ENCODE assay signal across 26 cellular contexts in the genomic region with DNA sequence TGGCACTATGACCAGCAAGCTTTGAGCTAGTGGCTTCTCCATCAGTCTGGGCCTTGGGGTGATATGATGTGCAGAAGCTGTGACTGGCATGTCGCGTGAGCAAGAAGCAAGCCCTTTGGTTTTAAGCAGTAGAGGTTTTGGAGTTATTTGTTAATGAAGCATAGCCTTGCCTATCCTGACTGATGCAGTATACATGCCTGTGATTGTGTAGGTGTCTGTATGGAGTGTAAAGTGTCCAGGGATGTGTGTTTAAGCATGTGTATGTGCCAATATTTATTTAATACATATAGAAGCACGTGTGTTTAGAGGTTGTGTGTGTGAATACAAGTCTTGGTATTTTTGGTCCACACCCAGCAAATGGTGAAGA.
A peak's percentile ranks its signal among the peaks of the same experiment; 100 is the strongest.
DNase-seq lines count a peak whose midpoint lies in the region; ATAC-seq, FAIRE-seq and TF ChIP-seq lines count a peak whose summit lies in the region.
"Had no signal": no experiment of that assay in that cellular context is flagged by ENCODE, and none has a peak within 500 bp of the region (broad histone marks: within the 10 kb centered on the region; RNA-seq: fewer than 3 reads in every experiment).

No MANE protein-coding gene starts in this region.

- H3K9ac ChIP-seq in BLaER1 treated with 17β-estradiol and CSF1 and Interleukin-3, amounts not matched to agents 10 nM and 100 nM = no peak overlapping the region
- H3K9ac ChIP-seq in Loucy (ENCODE audit: low read depth, low read length, poor library complexity, severe bottlenecking) = no peak overlapping the region

- TF ChIP-seq POLR2A in GM12892 (IDR thresholded peaks at IDR 0.05; ENCODE audit: low read depth, low read length) = no peak

- no peaks in the 10 kb centered on the region for H3K9me3 ChIP-seq in BLaER1 treated with 17β-estradiol and CSF1 and Interleukin-3, amounts not matched to agents 10 nM and 100 nM (replicated peaks in 1 of 11)
- H3K9me3 ChIP-seq in Loucy (ENCODE audit: insufficient read depth, low read depth, low read length) = no peaks in the 10 kb centered on the region
- H3K9me3 ChIP-seq: esophagus squamous epithelium, HAP-1, stomach, uterus had no signal

- H2AFZ ChIP-seq in Loucy (ENCODE audit: low read length) = no peak overlapping the region

- H3K27ac Mint-ChIP-seq in neural crest cell (ENCODE audit: unreplicated experiment) = no peak overlapping the region
- H3K27ac Mint-ChIP-seq: activated CD4-positive, alpha-beta memory T cell treated with anti-CD3 and anti-CD28 coated beads, Interleukin-2, amount 10 ng/mL, durations not matched to agents 7 days and 5 days; dendritic cell treated with granulocyte-macrophage colony-stimulating factor and Interleukin-4, amounts not matched to agents 40 ng/mL and 50 ng/mL, for 4 days had no signal

- intact Hi-C loops in dorsolateral prefrontal cortex (cut with DNase I) = no loop called here

- peaks cover 71% of the 10 kb centered on the region for H3K4me1 Mint-ChIP-seq in neural crest cell
- H3K4me1 Mint-ChIP-seq: activated CD4-positive, alpha-beta memory T cell treated with anti-CD3 and anti-CD28 coated beads, Interleukin-2, amount 10 ng/mL, durations not matched to agents 7 days and 5 days had no signal

- DNase-seq in dorsolateral prefrontal cortex = no peak
- DNase-seq in neural crest cell (ENCODE audit: low read depth, low spot score) = no peak
- no peak for DNase-seq in NCI-H2196 treated with DMSO at 0.1 percent for 48 hours (lab: John Stamatoyannopoulos, UW; ENCODE audit: unreplicated experiment)
- DNase-seq in GM12892 (ENCODE audit: insufficient read length) = no peak
- DNase-seq in SW 1271 (lab: John Stamatoyannopoulos, UW) = no peak
- DNase-seq: activated CD4-positive, alpha-beta memory T cell treated with anti-CD3 and anti-CD28 coated beads, Interleukin-2, amount 10 ng/mL, durations not matched to agents 7 days and 5 days; activated CD4-positive, alpha-beta T cell treated with anti-CD3 and anti-CD28 coated beads for 1 hour; activated CD8-positive, alpha-beta memory T cell treated with anti-CD3 and anti-CD28 coated beads, Interleukin-2, amount 50 U/mL, for 4 hours; activated naive CD4-positive, alpha-beta T cell treated with Interleukin-2 at 50 U/mL for 16 hours; DMS 273 treated with DMSO at 0.1 percent for 48 hours; esophagus squamous epithelium; foreskin melanocyte; NCI-H1048; NCI-H2107; NCI-H774; stimulated activated CD4-positive, alpha-beta T cell treated with anti-CD3 and anti-CD28 coated beads, Interleukin-1b, Interleukin-23, amount 100 ng/mL, for 48 hours; stomach; T-helper 2 cell; uterus had no signal

- no peak for FAIRE-seq in GM12892 (lab: Jason Lieb, UNC)
- FAIRE-seq: A204.1 had no signal

- H3K79me2 ChIP-seq in Loucy (ENCODE audit: insufficient read depth, low read length) = no peaks in the 10 kb centered on the region

- peak overlapping the region in 10 of 11 experiments; percentile 19 to 92 (median 85); a peak in 20 of 22 replicates for H3K4me2 ChIP-seq in BLaER1 treated with 17β-estradiol and CSF1 and Interleukin-3, amounts not matched to agents 10 nM and 100 nM
- no peak overlapping the region for H3K4me2 ChIP-seq in Loucy (ENCODE audit: low read depth, low read length, poor library complexity, severe bottlenecking)

- TF ChIP-seq CTCF in Loucy (conservative IDR thresholded peaks at IDR 0.05; ENCODE audit: low read length) = 0 out of 2 replicates have a peak, but pooled peaks have one; percentile 0
- TF ChIP-seq CTCF in dorsolateral prefrontal cortex (IDR thresholded peaks at IDR 0.05 in 54 of 56, conservative IDR thresholded peaks at IDR 0.05 in 2 of 56; ENCODE audit: low read depth in 1 of 56, partially characterized antibody in 56 of 56) = peak in 1 of 56 donors; percentile 0
- no peak for TF ChIP-seq CTCF in neural crest cell (conservative IDR thresholded peaks at IDR 0.05)

- peaks cover 17% of the 10 kb centered on the region for H3K27me3 Mint-ChIP-seq in neural crest cell (ENCODE audit: low read depth)

- H3K36me3 Mint-ChIP-seq in neural crest cell (ENCODE audit: low read depth) = no peaks in the 10 kb centered on the region
- H3K36me3 Mint-ChIP-seq: CD8-positive, alpha-beta memory T cell had no signal

- peak overlapping the region; percentile 58 for H3K4me3 Mint-ChIP-seq in neural crest cell
- H3K4me3 Mint-ChIP-seq: activated CD4-positive, alpha-beta memory T cell treated with anti-CD3 and anti-CD28 coated beads, Interleukin-2, amount 10 ng/mL, durations not matched to agents 7 days and 5 days; dendritic cell treated with granulocyte-macrophage colony-stimulating factor and Interleukin-4, amounts not matched to agents 40 ng/mL and 50 ng/mL, for 4 days had no signal

- peaks cover 0 to 3% (median 0%) of the 10 kb centered on the region in 11 experiments; a peak in 1 of 22 replicates for H4K20me1 ChIP-seq in BLaER1 treated with 17β-estradiol and CSF1 and Interleukin-3, amounts not matched to agents 10 nM and 100 nM
- H4K20me1 ChIP-seq in Loucy (ENCODE audit: insufficient read depth, low read length, poor library complexity, severe bottlenecking) = no peaks in the 10 kb centered on the region

- no peak for ATAC-seq in HG03342 (IDR thresholded peaks at IDR 0.05; ENCODE audit: unreplicated experiment)

- H3K36me3 ChIP-seq in BLaER1 treated with 17β-estradiol and CSF1 and Interleukin-3, amounts not matched to agents 10 nM and 100 nM = no peaks in the 10 kb centered on the region
- no peaks in the 10 kb centered on the region for H3K36me3 ChIP-seq in Loucy (ENCODE audit: insufficient read depth, low read length)
- H3K36me3 ChIP-seq: esophagus squamous epithelium, HAP-1, stomach, uterus had no signal

- H3K4me1 ChIP-seq in BLaER1 treated with 17β-estradiol and CSF1 and Interleukin-3, amounts not matched to agents 10 nM and 100 nM = peaks cover 35 to 100% (median 98%) of the 10 kb centered on the region in 10 experiments
- H3K4me1 ChIP-seq in Loucy (ENCODE audit: insufficient read depth, low read length, poor library complexity, severe bottlenecking) = peaks cover 16% of the 10 kb centered on the region
- H3K4me1 ChIP-seq: uterus had no signal

- H3K9me3 Mint-ChIP-seq in neural crest cell = peaks cover 4% of the 10 kb centered on the region
- H3K9me3 Mint-ChIP-seq: activated CD4-positive, alpha-beta memory T cell treated with anti-CD3 and anti-CD28 coated beads, Interleukin-2, amount 10 ng/mL, durations not matched to agents 7 days and 5 days; dendritic cell treated with granulocyte-macrophage colony-stimulating factor and Interleukin-4, amounts not matched to agents 40 ng/mL and 50 ng/mL, for 4 days had no signal

- H3K27me3 ChIP-seq in BLaER1 treated with 17β-estradiol and CSF1 and Interleukin-3, amounts not matched to agents 10 nM and 100 nM = peaks cover 0 to 43% (median 0%) of the 10 kb centered on the region in 11 experiments; a peak in 6 of 22 replicates
- H3K27me3 ChIP-seq in Loucy (ENCODE audit: insufficient read depth, low read length, poor library complexity, severe bottlenecking) (no peaks in the 10 kb centered on the region), dorsolateral prefrontal cortex (no peaks in the 10 kb centered on the region)
- H3K27me3 ChIP-seq: uterus had no signal

- H3K27ac ChIP-seq in BLaER1 treated with 17β-estradiol and CSF1 and Interleukin-3, amounts not matched to agents 10 nM and 100 nM = no peak overlapping the region
- H3K27ac ChIP-seq in dorsolateral prefrontal cortex = peak overlapping the region in 10 of 59 donors; percentile 19 to 77 (median 66)
- H3K27ac ChIP-seq: esophagus squamous epithelium, stomach, uterus had no signal

- no peaks in the 10 kb centered on the region for H3F3A ChIP-seq in Loucy (ENCODE audit: low read depth)

- H3K4me3 ChIP-seq in BLaER1 treated with 17β-estradiol and CSF1 and Interleukin-3, amounts not matched to agents 10 nM and 100 nM = no peak overlapping the region
- H3K4me3 ChIP-seq in Loucy (ENCODE audit: low read length, poor library complexity, severe bottlenecking) (no peak overlapping the region), dorsolateral prefrontal cortex (peak overlapping the region in 45 of 59 donors; percentile 10 to 60 (median 39))
- H3K4me3 ChIP-seq: esophagus squamous epithelium, HAP-1, stomach, uterus had no signal

- no peaks in the 10 kb centered on the region for H3K9me2 ChIP-seq in Loucy (replicated peaks; ENCODE audit: low read depth, low read length)

Comparison
In these comparisons a context has a peak if more than half of its experiments do, and no peak if none do; other contexts are left out.
1. H3K4me3 ChIP-seq: peak in dorsolateral prefrontal cortex (45 of 59); none in BLaER1 treated with 17β-estradiol and CSF1 and Interleukin-3, amounts not matched to agents 10 nM and 100 nM (0 of 10) and Loucy (single experiment).